ENCODE assay signal across 8 cellular contexts in genomic region chr1:8170059-8170835, GRCh38.
DNase-seq lines count a peak whose midpoint lies in the region; ATAC-seq and TF ChIP-seq lines count a peak whose summit lies in the region.

No MANE protein-coding gene starts in this region.

- in situ Hi-C loops in HAP-1 (cut with MboI; ENCODE audit: low sequenced_read_pairs) = no loop called here

- peaks cover 6% of the 10 kb centered on the region for H3K36me3 Mint-ChIP-seq in Caco-2 (ENCODE audit: insufficient read depth, unreplicated experiment)

- no peak for TF ChIP-seq CTCF in Caco-2 (IDR thresholded peaks at IDR 0.05; ENCODE audit: insufficient read depth in 1 of 2, low read depth in 1 of 2, low read length in 1 of 2, severe bottlenecking in 1 of 2, unreplicated experiment in 1 of 2)

- peak; percentile 67 to 85 for DNase-seq in Caco-2
- DNase-seq in cerebellum (ENCODE audit: low spot score) = peak; percentile 55
- no peak for DNase-seq in dermis blood vessel endothelial cell
- no peak for DNase-seq in HAP-1 (ENCODE audit: low spot score in 2 of 2)
- no peak for DNase-seq in AG08395 (ENCODE audit: low spot score)
- no peak for DNase-seq in NCI-H2196 treated with DMSO at 0.1 percent for 48 hours (lab: John Stamatoyannopoulos, UW; ENCODE audit: unreplicated experiment)

- CTCF ChIA-PET in Caco-2 (lab: Charles Lee) = interaction anchor here (0.5 to 0.8 kb wide), 3 partner anchors 144 to 896 kb away, joined by 3 to 6 read pairs (median 5); no protein-coding TSS in a partner anchor

- peak overlapping the region; percentile 15 for H2AFZ ChIP-seq in neuron (ENCODE audit: low read depth, low read length)

- H3K9me3 Mint-ChIP-seq in Caco-2 (ENCODE audit: unreplicated experiment) = no peaks in the 10 kb centered on the region

- no TSS peak for BruUV-seq in Caco-2 (replicated peaks; lab: Mats Ljungman, UMichigan)

- no peaks in the 10 kb centered on the region for H3K27me3 ChIP-seq in Caco-2 (replicated peaks; ENCODE audit: control insufficient read depth, insufficient read depth, low read length)
- H3K27me3 ChIP-seq in neuron (ENCODE audit: insufficient read depth, low read length) = no peaks in the 10 kb centered on the region
- H3K27me3 ChIP-seq in HAP-1 (ENCODE audit: low read depth) = no peaks in the 10 kb centered on the region

- peaks cover 11% of the 10 kb centered on the region for H3K4me1 Mint-ChIP-seq in Caco-2 (ENCODE audit: low read depth, unreplicated experiment)

- H3K9me3 ChIP-seq in Caco-2 (0 out of 2 replicates have a peak, but pooled peaks cover 3% of the 10 kb centered on the region), neuron (ENCODE audit: low read length) (peaks cover 2% of the 10 kb centered on the region), HAP-1 (no peaks in the 10 kb centered on the region)

- peak overlapping the region; percentile 53 for H3K4me3 Mint-ChIP-seq in Caco-2 (ENCODE audit: unreplicated experiment)

- H3K4me1 ChIP-seq in Caco-2 (peaks cover 27% of the 10 kb centered on the region), neuron (ENCODE audit: insufficient read depth, low read length) (peaks cover 11% of the 10 kb centered on the region), HAP-1 (0 out of 2 replicates have a peak, but pooled peaks cover 4% of the 10 kb centered on the region)

- no peaks in the 10 kb centered on the region for H3K36me3 ChIP-seq in Caco-2 (ENCODE audit: control insufficient read depth, insufficient read depth, low read length)
- no peaks in the 10 kb centered on the region for H3K36me3 ChIP-seq in neuron (ENCODE audit: insufficient read depth, low read length)
- H3K36me3 ChIP-seq in HAP-1 (replicated peaks) = no peaks in the 10 kb centered on the region

- H3K27ac Mint-ChIP-seq in Caco-2 (ENCODE audit: unreplicated experiment) = peak overlapping the region; percentile 91

- POLR2A ChIA-PET in Caco-2 (lab: Charles Lee) = interaction anchor here (0.5 to 1.2 kb wide), 2 partner anchors 32 to 69 kb away, joined by 3 to 11 read pairs; no protein-coding TSS in a partner anchor

- H3K4me3 ChIP-seq in Caco-2 (ENCODE audit: low read depth, low read length) = no peak overlapping the region
- no peak overlapping the region for H3K4me3 ChIP-seq in neuron (ENCODE audit: low read length)
- no peak overlapping the region for H3K4me3 ChIP-seq in HAP-1

- intact Hi-C loops in Caco-2 (cut with micrococcal nuclease; ENCODE audit: unreplicated experiment) = loop anchor here (1.0 kb wide), 2 partner anchors 12 to 143 kb away; no protein-coding TSS in a partner anchor

- H3K27me3 Mint-ChIP-seq in Caco-2 (ENCODE audit: insufficient read depth, unreplicated experiment) = no peaks in the 10 kb centered on the region

- ATAC-seq in HG03460 (IDR thresholded peaks at IDR 0.05; ENCODE audit: unreplicated experiment) = peak; percentile 17

Comparison
In these comparisons a context has a peak if more than half of its experiments do, and no peak if none do; other contexts are left out.
1. DNase-seq: peak in Caco-2 (2 of 2) and cerebellum (single experiment); none in dermis blood vessel endothelial cell (single experiment), HAP-1 (0 of 2), AG08395 (single experiment) and NCI-H2196 treated with DMSO at 0.1 percent for 48 hours (single experiment).